In the genomic region with DNA sequence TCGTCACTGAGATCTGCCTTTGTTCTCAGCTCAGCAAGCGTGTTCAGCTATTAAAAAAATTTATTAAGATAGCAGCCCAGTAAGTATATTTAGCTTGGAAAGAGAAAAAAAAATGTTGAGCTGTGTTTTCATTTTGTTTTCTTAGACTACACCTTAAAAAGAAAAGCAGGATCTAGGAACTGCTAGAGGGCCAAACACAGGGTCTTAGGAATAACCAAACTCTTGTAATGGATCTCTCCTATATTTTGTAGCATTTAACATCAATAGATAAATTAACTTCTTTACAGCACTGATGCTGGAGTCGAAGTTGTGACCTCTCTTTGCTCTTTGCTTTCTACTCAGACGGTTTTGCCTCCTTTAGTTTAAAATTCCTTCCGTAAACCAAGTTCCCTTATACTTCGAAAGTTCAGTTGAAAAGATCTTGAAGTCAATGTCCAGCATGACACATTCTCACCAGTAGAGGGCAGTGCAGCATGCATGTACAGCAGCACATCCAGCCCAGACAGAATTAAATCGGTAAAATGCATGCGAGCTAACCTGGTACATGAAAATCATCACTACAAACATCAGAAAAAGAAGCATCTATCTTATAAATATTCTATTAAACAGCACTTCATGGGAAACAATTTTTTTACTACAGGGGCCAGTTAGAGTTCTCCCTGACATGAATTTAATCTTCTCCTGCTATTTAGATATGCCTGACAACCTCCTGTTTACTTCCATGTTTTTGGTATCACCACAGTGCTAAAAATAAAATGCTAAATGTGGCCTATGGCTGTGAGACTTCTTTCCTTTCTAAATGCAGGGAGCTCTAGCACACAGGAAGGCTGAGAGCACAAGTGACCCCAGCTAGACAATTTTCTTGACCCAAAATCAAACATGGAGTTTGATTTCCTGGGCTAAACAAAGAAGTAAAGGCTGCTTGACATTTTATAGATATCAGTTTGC, we compare ENCODE assay signal across 8 cellular contexts. TPM values are rescaled to one million over a fixed set of nuclear protein-coding genes. Genes with fewer than 3 reads are reported as not detected.
DNase-seq lines count a peak whose midpoint lies in the region; ATAC-seq and TF ChIP-seq lines count a peak whose summit lies in the region.

No MANE protein-coding gene starts in this region.

- no peak for TF ChIP-seq POLR2A in uterus (IDR thresholded peaks at IDR 0.05)

- H3K9me3 ChIP-seq in BLaER1, result peaks cover 8% of the 10 kb centered on the region; the same call in 1 of the 2 replicates
- H3K9me3 ChIP-seq in uterus, result no peaks in the 10 kb centered on the region

- H3K4me2 ChIP-seq in BLaER1, result peak overlapping the region; percentile 68

- no peak overlapping the region for H3K4me3 Mint-ChIP-seq in T-cell

- H3K27ac ChIP-seq in BLaER1, result no peak overlapping the region
- H3K27ac ChIP-seq in rectal smooth muscle tissue (ENCODE audit: low read depth, low read length), result peak overlapping the region; percentile 83
- peak overlapping the region; percentile 84 to 95 for H3K27ac ChIP-seq in uterus

- H3K9ac ChIP-seq in BLaER1 (no peak overlapping the region), rectal smooth muscle tissue (ENCODE audit: low read length) (no peak overlapping the region)

- H3K27me3 ChIP-seq in BLaER1 (no peaks in the 10 kb centered on the region), rectal smooth muscle tissue (ENCODE audit: control insufficient read depth, insufficient read depth, low read length) (no peaks in the 10 kb centered on the region), uterus (no peaks in the 10 kb centered on the region)

- no peaks in the 10 kb centered on the region for H3K9me3 Mint-ChIP-seq in T-cell

- DNase-seq in NCI-H146 treated with DMSO at 0.1 percent for 48 hours (lab: John Stamatoyannopoulos, UW; ENCODE audit: unreplicated experiment), result peak; percentile 18
- peak; percentile 24 to 76 (median 60) for DNase-seq in T-cell
- peak; percentile 84 for DNase-seq in amniotic stem cell (lab: John Stamatoyannopoulos, UW)
- DNase-seq in left ventricle myocardium superior, result peak; percentile 66
- DNase-seq in uterus, result peak; percentile 81 to 96

- H3K27me3 Mint-ChIP-seq in T-cell, result peaks cover 5 to 17% of the 10 kb centered on the region in 2 donors

- no peaks in the 10 kb centered on the region for H3K36me3 ChIP-seq in BLaER1
- no peaks in the 10 kb centered on the region for H3K36me3 ChIP-seq in rectal smooth muscle tissue (ENCODE audit: control insufficient read depth, insufficient read depth, low read length)
- no peaks in the 10 kb centered on the region for H3K36me3 ChIP-seq in uterus

- peaks cover 0 to 7% (median 2%) of the 10 kb centered on the region in 3 donors for H3K4me1 Mint-ChIP-seq in T-cell

- peak; percentile 90 to 97 (median 94) for TF ChIP-seq CTCF in uterus (IDR thresholded peaks at IDR 0.05)

- no peaks in the 10 kb centered on the region for H3K36me3 Mint-ChIP-seq in T-cell

- H4K20me1 ChIP-seq in BLaER1, result no peaks in the 10 kb centered on the region

- ATAC-seq in GM21423 (IDR thresholded peaks at IDR 0.05; ENCODE audit: unreplicated experiment), result peak; percentile 65
- ATAC-seq in T-cell (replicated peaks in 1 of 4), result peak; percentile 62 to 72 (median 68)
- peak; percentile 88 for ATAC-seq in left ventricle myocardium superior

- peaks cover 53% of the 10 kb centered on the region for H3K4me1 ChIP-seq in BLaER1
- peaks cover 17% of the 10 kb centered on the region for H3K4me1 ChIP-seq in rectal smooth muscle tissue (ENCODE audit: control insufficient read depth, insufficient read depth, low read length)
- H3K4me1 ChIP-seq in uterus, result no peaks in the 10 kb centered on the region

- H3K27ac Mint-ChIP-seq in T-cell, result no peak overlapping the region

- intact Hi-C loops in left ventricle myocardium superior (cut with micrococcal nuclease) (loop anchor here (2.0 kb wide), 1 partner anchor 183 kb away; no protein-coding TSS in a partner anchor), uterus (cut with DNase I; ENCODE audit: low total_unique reads) (loop anchor here (5.0 kb wide), 1 partner anchor 185 kb away; no protein-coding TSS in a partner anchor)

- no peak overlapping the region for H3K4me3 ChIP-seq in BLaER1
- no peak overlapping the region for H3K4me3 ChIP-seq in rectal smooth muscle tissue (ENCODE audit: low read length)
- H3K4me3 ChIP-seq in uterus, result no peak overlapping the region

- POLR2A ChIA-PET in T-cell (lab: Charles Lee), result interaction anchor here (0.6 to 1.0 kb wide), 2 partner anchors 182 to 1327 kb away, joined by 3 to 6 read pairs; no protein-coding TSS in a partner anchor

- CTCF ChIA-PET in T-cell (lab: Charles Lee), result interaction anchor here (0.5 to 4.8 kb wide), 26 partner anchors 10 to 1406 kb away, joined by 3 to 71 read pairs (median 4); no protein-coding TSS in a partner anchor

RNA-seq across cellular contexts. Expression of gene MAP3K20, which starts 48.2 kb away (rescaled TPM):
- 1 to 10 TPM; 1.1 to 3.0 (median 1.4) TPM for total RNA-seq in T-cell
- 429 TPM for total RNA-seq in left ventricle myocardium superior
- total RNA-seq in uterus, result 100 to 1,000 TPM in 2 of 4 donors, 10 to 100 TPM in 2; 47.6 to 183 (median 124) TPM

Comparison
In these comparisons a context has a peak if more than half of its experiments do, and no peak if none do; other contexts are left out.
1. DNase-seq: peak in every context shown above with its lines; median percentile 88 in uterus; 84 in amniotic stem cell; 66 in left ventricle myocardium superior; 60 in T-cell; 18 in NCI-H146 treated with DMSO at 0.1 percent for 48 hours.
2. RNA of gene MAP3K20, which starts 48.2 kb away (total RNA-seq): 429 TPM in left ventricle myocardium superior (single experiment) and 47.6 to 183 TPM in uterus; 1.1 to 3.0 TPM in T-cell; every median in the first group is over 10 times any median in the second.
3. Peak in every context shown above with its lines, with median percentiles within 50 percentile points of each other: ATAC-seq.